ENCODE assay signal across 8 cellular contexts in genomic region chr17:7687908-7688807, GRCh38. TPM values are rescaled to one million over a fixed set of nuclear protein-coding genes. Genes with fewer than 3 reads are reported as not detected.
DNase-seq lines count a peak whose midpoint lies in the region; ATAC-seq and TF ChIP-seq lines count a peak whose summit lies in the region.

WRAP53 (plus strand) TSS chr17:7688477; CDS start chr17:7688649, 172 bp downstream.

- H3K9me3 Mint-ChIP-seq in activated naive CD4-positive, alpha-beta T cell treated with anti-CD3 and anti-CD28 coated beads, Interleukin-2, amount 50 U/mL, for 72 hours = no peaks in the 10 kb centered on the region

- peak within 1 kb of the TSS; percentile 99 for H3K27ac Mint-ChIP-seq in activated naive CD4-positive, alpha-beta T cell treated with anti-CD3 and anti-CD28 coated beads, Interleukin-2, amount 50 U/mL, for 72 hours

- H3K36me3 ChIP-seq in thoracic aorta = no peaks in the 10 kb centered on the region

- H3K36me3 Mint-ChIP-seq in activated naive CD4-positive, alpha-beta T cell treated with anti-CD3 and anti-CD28 coated beads, Interleukin-2, amount 50 U/mL, for 72 hours = peaks cover 36 to 46% of the 10 kb centered on the region in 2 donors

- peak within 1 kb of the TSS; percentile 88 for H3K4me3 ChIP-seq in thoracic aorta

- peak; percentile 27 for TF ChIP-seq CTCF in GM12801 (IDR thresholded peaks at IDR 0.05; ENCODE audit: extremely low read depth, insufficient read length)
- peak in 2 of 3 donors; percentile 84 to 90 for TF ChIP-seq CTCF in omental fat pad (IDR thresholded peaks at IDR 0.05)
- TF ChIP-seq CTCF in thoracic aorta (IDR thresholded peaks at IDR 0.05) = peak; percentile 99

- H3K27me3 ChIP-seq in thoracic aorta (replicated peaks; ENCODE audit: insufficient read depth) = no peaks in the 10 kb centered on the region

- H3K9me3 ChIP-seq in thoracic aorta = no peaks in the 10 kb centered on the region

- DNase-seq in NCI-H1092 treated with DMSO at 0.1 percent for 48 hours (lab: John Stamatoyannopoulos, UW) = peak; percentile 95
- peak; percentile 64 for DNase-seq in SKM-1 (lab: John Stamatoyannopoulos, UW; ENCODE audit: unreplicated experiment)
- DNase-seq in activated naive CD4-positive, alpha-beta T cell treated with anti-CD3 and anti-CD28 coated beads, Interleukin-2, amount 50 U/mL, for 72 hours (ENCODE audit: low spot score in 2 of 2) = peak; percentile 94 to 97
- DNase-seq in glomerular endothelial cell (ENCODE audit: extremely low read depth, low read depth, low spot score) = peak; percentile 91
- DNase-seq in omental fat pad (ENCODE audit: low spot score) = peak; percentile 89
- DNase-seq in thoracic aorta (ENCODE audit: low spot score) = peak; percentile 94

- ATAC-seq in HG02610 (IDR thresholded peaks at IDR 0.05; ENCODE audit: unreplicated experiment) (peak; percentile 74), omental fat pad (ENCODE audit: low FRiP score) (peak; percentile 92), thoracic aorta (ENCODE audit: insufficient number of reproducible peaks, low FRiP score, low read depth) (peak; percentile 88)
- peak; percentile 78 to 83 for ATAC-seq in activated naive CD4-positive, alpha-beta T cell treated with anti-CD3 and anti-CD28 coated beads, Interleukin-2, amount 50 U/mL, for 72 hours

- H3K4me1 ChIP-seq in thoracic aorta (ENCODE audit: control insufficient read depth in 1 of 2, low read depth in 2 of 2) = peaks cover 14 to 23% of the 10 kb centered on the region in 2 donors

- peak within 1 kb of the TSS; percentile 98 to 99 for H3K27ac ChIP-seq in thoracic aorta

RNA-seq across cellular contexts. Expression of gene WRAP53, which starts in this region (rescaled TPM):
- total RNA-seq in activated naive CD4-positive, alpha-beta T cell treated with anti-CD3 and anti-CD28 coated beads, Interleukin-2, amount 50 U/mL, for 72 hours = 10 to 100 TPM; 16.4 to 23.5 TPM
- total RNA-seq in glomerular endothelial cell (5.5 and 9.3 TPM in 2 replicates), omental fat pad (1 to 10 TPM; 3.5 to 6.8 (median 4.3) TPM), thoracic aorta (1 to 10 TPM; 2.9 to 3.4 TPM)

Comparison
In these comparisons a context has a peak if more than half of its experiments do, and no peak if none do; other contexts are left out.
1. Peak in every context shown above with its lines: DNase-seq, ATAC-seq, H3K4me3 ChIP-seq and H3K27ac ChIP-seq.
2. CTCF ChIP-seq: peak in every context shown above with its lines; median percentile 99 in thoracic aorta; 87 in omental fat pad; 27 in GM12801.